13 cellular contexts compared by ENCODE assay signal in genomic region chr17:67479119-67479517, GRCh38.
DNase-seq lines count a peak whose midpoint lies in the region; ATAC-seq and TF ChIP-seq lines count a peak whose summit lies in the region.
"Had no signal": no experiment of that assay in that cellular context is flagged by ENCODE, and none has a peak within 500 bp of the region (broad histone marks: within the 10 kb centered on the region; RNA-seq: fewer than 3 reads in every experiment).

No MANE protein-coding gene starts in this region.

- H3K27ac ChIP-seq in stomach (peak overlapping the region in 4 of 5 donors; percentile 31 to 64 (median 61)), aorta (ENCODE audit: low read depth in 1 of 2, low read length in 2 of 2) (no peak overlapping the region)

- no peak for TF ChIP-seq CTCF in stomach (IDR thresholded peaks at IDR 0.05)

- peaks cover 95% of the 10 kb centered on the region for H3K4me1 Mint-ChIP-seq in activated T-cell treated with anti-CD3 and anti-CD28 coated beads, Interleukin-2, amount 50 U/mL, for 72 hours (ENCODE audit: low read depth)
- H3K4me1 Mint-ChIP-seq in activated naive CD8-positive, alpha-beta T cell (ENCODE audit: low read depth): peaks cover 75% of the 10 kb centered on the region
- peaks cover 76 to 81% of the 10 kb centered on the region in 2 donors for H3K4me1 Mint-ChIP-seq in immature natural killer cell

- H3K27ac Mint-ChIP-seq in activated T-cell treated with anti-CD3 and anti-CD28 coated beads, Interleukin-2, amount 50 U/mL, for 72 hours: peak overlapping the region; percentile 93
- H3K27ac Mint-ChIP-seq in activated naive CD8-positive, alpha-beta T cell: peak overlapping the region; percentile 97
- H3K27ac Mint-ChIP-seq in immature natural killer cell: peak overlapping the region; percentile 89 to 96 (median 92)
- H3K27ac Mint-ChIP-seq: progenitor cell of endocrine pancreas had no signal

- H3K9me3 ChIP-seq in stomach (no peaks in the 10 kb centered on the region), aorta (ENCODE audit: control insufficient read depth, low read length) (no peaks in the 10 kb centered on the region)

- ATAC-seq in activated T-cell treated with anti-CD3 and anti-CD28 coated beads, Interleukin-2, amount 50 U/mL, for 72 hours (replicated peaks in 1 of 2): no peak
- ATAC-seq in aorta (ENCODE audit: low FRiP score): no peak

- 73 to 82% (median 78%) methylated on average over 4 of the region's 4 CpGs for WGBS in stomach, 5 donors
- 93 to 98% methylated on average over 4 of the region's 4 CpGs for WGBS in aorta, 2 donors

- H3K4me3 ChIP-seq in stomach (no peak overlapping the region), aorta (ENCODE audit: low read length in 2 of 2) (no peak overlapping the region)

- peak overlapping the region; percentile 87 to 98 for H3K4me3 Mint-ChIP-seq in activated T-cell treated with anti-CD3 and anti-CD28 coated beads, Interleukin-2, amount 50 U/mL, for 72 hours
- peak overlapping the region; percentile 87 for H3K4me3 Mint-ChIP-seq in activated naive CD8-positive, alpha-beta T cell
- H3K4me3 Mint-ChIP-seq in immature natural killer cell: peak overlapping the region in 4 of 5 donors; percentile 10 to 70 (median 38)

- TF ChIP-seq EP300 in stomach (IDR thresholded peaks at IDR 0.05): no peak

- no peak for DNase-seq in activated T-cell treated with anti-CD3 and anti-CD28 coated beads, Interleukin-2, amount 50 U/mL, for 72 hours
- DNase-seq in activated T-cell treated with anti-CD3 and anti-CD28 coated beads for 4 hours (no peak), immature natural killer cell (no peak), stomach (no peak), Ammon's horn (ENCODE audit: low spot score) (no peak), SKM-1 (lab: John Stamatoyannopoulos, UW; ENCODE audit: unreplicated experiment) (no peak), aorta (no peak)
- DNase-seq: EL; GOT3; NCI-H226; stimulated activated CD4-positive, alpha-beta T cell treated with anti-CD3 and anti-CD28 coated beads, Interleukin-2, amount 100 ng/mL, for 24 hours had no signal

- no peaks in the 10 kb centered on the region for H3K27me3 Mint-ChIP-seq in activated T-cell treated with anti-CD3 and anti-CD28 coated beads, Interleukin-2, amount 50 U/mL, for 72 hours (ENCODE audit: low read depth)
- no peaks in the 10 kb centered on the region for H3K27me3 Mint-ChIP-seq in activated naive CD8-positive, alpha-beta T cell
- peaks cover 0 to 9% (median 4%) of the 10 kb centered on the region in 3 donors for H3K27me3 Mint-ChIP-seq in immature natural killer cell (ENCODE audit: low read depth in 3 of 3)
- H3K27me3 Mint-ChIP-seq: progenitor cell of endocrine pancreas had no signal

- peaks cover 5 to 25% (median 12%) of the 10 kb centered on the region in 4 donors for H3K4me1 ChIP-seq in stomach
- peaks cover 0 to 2% of the 10 kb centered on the region in 2 donors for H3K4me1 ChIP-seq in aorta (ENCODE audit: control insufficient read depth in 1 of 2, insufficient read depth in 2 of 2, low read length in 2 of 2)

- H3K9me3 Mint-ChIP-seq in activated T-cell treated with anti-CD3 and anti-CD28 coated beads, Interleukin-2, amount 50 U/mL, for 72 hours: no peaks in the 10 kb centered on the region
- H3K9me3 Mint-ChIP-seq in activated naive CD8-positive, alpha-beta T cell (ENCODE audit: low read depth): no peaks in the 10 kb centered on the region
- H3K9me3 Mint-ChIP-seq in immature natural killer cell: no peaks in the 10 kb centered on the region

- intact Hi-C loops in stomach (cut with DNase I; ENCODE audit: low total_unique reads): loop anchor here (5.0 kb wide), 1 partner anchor 102 kb away; the partner anchor contains the start of gene PITPNC1
- intact Hi-C loops in aorta (cut with DNase I): no loop called here

- H3K36me3 ChIP-seq in stomach: no peaks in the 10 kb centered on the region
- H3K36me3 ChIP-seq in aorta (ENCODE audit: control insufficient read depth in 1 of 2, insufficient read depth in 2 of 2, low read length in 1 of 2): no peaks in the 10 kb centered on the region

- H3K36me3 Mint-ChIP-seq in activated T-cell treated with anti-CD3 and anti-CD28 coated beads, Interleukin-2, amount 50 U/mL, for 72 hours (ENCODE audit: insufficient read depth in 2 of 2): no peaks in the 10 kb centered on the region
- H3K36me3 Mint-ChIP-seq in activated naive CD8-positive, alpha-beta T cell: peaks cover 5% of the 10 kb centered on the region
- no peaks in the 10 kb centered on the region for H3K36me3 Mint-ChIP-seq in immature natural killer cell

- no peak for TF ChIP-seq POLR2A in stomach (IDR thresholded peaks at IDR 0.05)

- H3K27me3 ChIP-seq in stomach (no peaks in the 10 kb centered on the region), aorta (ENCODE audit: control insufficient read depth in 1 of 2, insufficient read depth in 2 of 2, low read length in 1 of 2) (no peaks in the 10 kb centered on the region)

Comparison
In these comparisons a context has a peak if more than half of its experiments do, and no peak if none do; other contexts are left out.
1. H3K4me3 Mint-ChIP-seq: peak in every context shown above with its lines; median percentile 92 in activated T-cell treated with anti-CD3 and anti-CD28 coated beads, Interleukin-2, amount 50 U/mL, for 72 hours; 87 in activated naive CD8-positive, alpha-beta T cell; 38 in immature natural killer cell.
2. H3K27ac ChIP-seq: peak in stomach (4 of 5); none in aorta (0 of 2).
3. Peak in every context shown above with its lines, with median percentiles within 50 percentile points of each other: H3K27ac Mint-ChIP-seq.